Comparison of ENCODE assay signal across 8 cellular contexts in the genomic region with DNA sequence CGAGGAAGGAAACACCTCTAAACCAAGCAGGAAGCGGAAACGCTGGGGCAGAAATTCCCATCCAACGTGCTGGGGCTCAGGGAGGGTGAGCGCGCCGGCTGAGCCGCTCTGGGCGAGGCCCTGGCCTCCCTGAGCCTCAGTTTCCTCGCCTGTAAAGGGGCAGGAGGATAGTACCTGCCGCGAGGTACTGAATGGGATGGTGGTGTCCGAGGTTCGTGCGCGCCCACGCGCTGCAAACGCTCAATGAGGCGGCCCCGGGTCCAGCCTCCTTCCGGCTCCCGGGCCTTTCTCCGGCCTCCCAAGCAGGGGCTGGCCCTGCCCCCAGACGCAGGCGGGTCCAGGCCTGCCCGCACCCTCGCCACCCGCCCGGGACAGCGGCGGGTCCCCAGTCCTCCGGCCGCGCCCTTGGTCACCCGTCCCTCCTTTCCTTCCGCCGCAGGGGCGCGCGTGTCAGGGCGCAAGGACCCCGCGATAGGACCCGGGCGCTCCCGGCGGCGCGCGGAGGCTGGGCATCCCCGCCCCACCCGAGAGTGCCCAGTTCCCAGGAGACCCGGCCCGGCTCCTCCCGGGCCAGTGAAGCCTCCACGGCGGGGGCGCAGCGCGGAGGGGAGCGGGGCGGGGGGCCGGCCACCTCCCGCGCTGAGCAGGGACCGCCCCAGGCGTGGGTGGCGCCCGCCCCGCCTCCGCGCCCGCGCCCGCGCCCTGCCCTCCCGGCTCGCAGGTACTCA. TPM values are rescaled to one million over a fixed set of nuclear protein-coding genes. Genes with fewer than 3 reads are reported as not detected.
A peak's percentile ranks its signal among the peaks of the same experiment; 100 is the strongest.
DNase-seq lines count a peak whose midpoint lies in the region; ATAC-seq and TF ChIP-seq lines count a peak whose summit lies in the region.

No MANE protein-coding gene starts in this region.

- WGBS in lower leg skin, 2 donors, result 1% methylated on average over 42 to 50 of the region's 79 CpGs

- no peaks in the 10 kb centered on the region for H3K9me3 ChIP-seq in RWPE2 (ENCODE audit: severe bottlenecking)

- peaks cover 39 to 58% of the 10 kb centered on the region in 2 donors for H3K27me3 Mint-ChIP-seq in stimulated activated naive B cell treated with anti-CD40 and anti-IgM and Interleukin-4, amounts not matched to agents 10 μg/mL and 1 μg/mL and 100 μg/mL, for 72 hours

- H3K27ac Mint-ChIP-seq in stimulated activated naive B cell treated with anti-CD40 and anti-IgM and Interleukin-4, amounts not matched to agents 10 μg/mL and 1 μg/mL and 100 μg/mL, for 72 hours, result no peak overlapping the region

- H3K27me3 ChIP-seq in RWPE2 (ENCODE audit: insufficient read depth, poor library complexity, severe bottlenecking), result no peaks in the 10 kb centered on the region

- H3K4me3 Mint-ChIP-seq in stimulated activated naive B cell treated with anti-CD40 and anti-IgM and Interleukin-4, amounts not matched to agents 10 μg/mL and 1 μg/mL and 100 μg/mL, for 72 hours, result peak overlapping the region; percentile 55 to 58

- H3K9me3 Mint-ChIP-seq in stimulated activated naive B cell treated with anti-CD40 and anti-IgM and Interleukin-4, amounts not matched to agents 10 μg/mL and 1 μg/mL and 100 μg/mL, for 72 hours, result no peaks in the 10 kb centered on the region

- peaks cover 0 to 8% of the 10 kb centered on the region in 2 donors for H3K4me1 Mint-ChIP-seq in stimulated activated naive B cell treated with anti-CD40 and anti-IgM and Interleukin-4, amounts not matched to agents 10 μg/mL and 1 μg/mL and 100 μg/mL, for 72 hours

- ATAC-seq in RWPE2 (ENCODE audit: low read depth), result peak; percentile 76
- peak; percentile 47 to 49 for ATAC-seq in stimulated activated naive B cell treated with anti-CD40 and anti-IgM and Interleukin-4, amounts not matched to agents 10 μg/mL and 1 μg/mL and 100 μg/mL, for 72 hours (replicated peaks)
- ATAC-seq in GM19455 (IDR thresholded peaks at IDR 0.05; ENCODE audit: unreplicated experiment), result no peak
- no peak for ATAC-seq in GM18502 (IDR thresholded peaks at IDR 0.05; ENCODE audit: poor library complexity, unreplicated experiment)

- TF ChIP-seq CTCF in RWPE2 (IDR thresholded peaks at IDR 0.05; ENCODE audit: poor library complexity, severe bottlenecking) (no peak), cardiac fibroblast (IDR thresholded peaks at IDR 0.05; ENCODE audit: low read depth, low read length) (no peak), lower leg skin (IDR thresholded peaks at IDR 0.05) (no peak)

- H3K4me3 ChIP-seq in RWPE2 (ENCODE audit: severe bottlenecking) (peak overlapping the region; percentile 68), cardiac fibroblast (replicated peaks in 1 of 2; ENCODE audit: low read depth in 2 of 2, low read length in 2 of 2) (peak overlapping the region; percentile 38 to 47), lower leg skin (ENCODE audit: low read depth, poor library complexity, severe bottlenecking) (peak overlapping the region; percentile 32)

- no peaks in the 10 kb centered on the region for H3K36me3 ChIP-seq in RWPE2 (ENCODE audit: low read depth)

- peaks cover 3% of the 10 kb centered on the region for H3K4me1 ChIP-seq in RWPE2 (ENCODE audit: insufficient read depth, poor library complexity, severe bottlenecking)

- peak overlapping the region; percentile 51 for H3K27ac ChIP-seq in RWPE2 (ENCODE audit: poor library complexity, severe bottlenecking)

- H3K36me3 Mint-ChIP-seq in stimulated activated naive B cell treated with anti-CD40 and anti-IgM and Interleukin-4, amounts not matched to agents 10 μg/mL and 1 μg/mL and 100 μg/mL, for 72 hours, result no peaks in the 10 kb centered on the region

- intact Hi-C loops in lower leg skin (cut with DNase I; ENCODE audit: low total_unique reads), result no loop called here

- TF ChIP-seq POLR2A in lower leg skin (IDR thresholded peaks at IDR 0.05), result no peak

- DNase-seq in NCI-H82 (lab: John Stamatoyannopoulos, UW) (peak; percentile 72), NCI-H82 treated with DMSO at 0.1 percent for 48 hours (lab: John Stamatoyannopoulos, UW; ENCODE audit: unreplicated experiment) (no peak), RWPE2 (ENCODE audit: low spot score) (peak; percentile 79), cardiac fibroblast (ENCODE audit: low read depth in 2 of 2) (peak; percentile 8 to 23), lower leg skin (ENCODE audit: low spot score in 2 of 2) (peak in 1 of 2 donors; percentile 75)
- no peak for DNase-seq in stimulated activated naive B cell treated with anti-CD40 and anti-IgM and Interleukin-4, amounts not matched to agents 10 μg/mL and 1 μg/mL and 100 μg/mL, for 72 hours

RNA-seq across cellular contexts. Expression of gene BEGAIN, which starts 0.5 kb away (rescaled TPM):
- total RNA-seq in lower leg skin, result 1 to 10 TPM in 3 of 4 donors, under 1 TPM in 1; 0.25 to 2.2 (median 1.6) TPM

Comparison
In these comparisons a context has a peak if more than half of its experiments do, and no peak if none do; other contexts are left out.
1. DNase-seq: peak in NCI-H82 (single experiment), RWPE2 (single experiment) and cardiac fibroblast (2 of 2); none in NCI-H82 treated with DMSO at 0.1 percent for 48 hours (single experiment) and stimulated activated naive B cell treated with anti-CD40 and anti-IgM and Interleukin-4, amounts not matched to agents 10 μg/mL and 1 μg/mL and 100 μg/mL, for 72 hours (single experiment).
2. ATAC-seq: peak in RWPE2 (single experiment) and stimulated activated naive B cell treated with anti-CD40 and anti-IgM and Interleukin-4, amounts not matched to agents 10 μg/mL and 1 μg/mL and 100 μg/mL, for 72 hours (2 of 2); none in GM19455 (single experiment) and GM18502 (single experiment).
3. Peak in every context shown above with its lines, with median percentiles within 50 percentile points of each other: H3K4me3 ChIP-seq.